ENCODE assay signal across 8 cellular contexts in genomic region chr15:34318277-34319079, GRCh38. TPM values are rescaled to one million over a fixed set of nuclear protein-coding genes. Genes with fewer than 3 reads are reported as not detected.
A peak's percentile ranks its signal among the peaks of the same experiment; 100 is the strongest.
DNase-seq lines count a peak whose midpoint lies in the region; ATAC-seq and TF ChIP-seq lines count a peak whose summit lies in the region.

No MANE protein-coding gene starts in this region.

- H3K9me3 ChIP-seq in BE2C (no peaks in the 10 kb centered on the region), body of pancreas (no peaks in the 10 kb centered on the region), iPS-18a (ENCODE audit: control insufficient read depth, low read depth, low read length) (no peaks in the 10 kb centered on the region)

- peak in 2 of 3 donors; percentile 62 to 63 for TF ChIP-seq POLR2A in body of pancreas (IDR thresholded peaks at IDR 0.05)

- DNase-seq in BE2C (peak; percentile 46), NCI-H748 treated with DMSO at 0.1 percent for 48 hours (lab: John Stamatoyannopoulos, UW) (peak; percentile 45), body of pancreas (peak; percentile 49 to 76 (median 67)), skeletal muscle cell (ENCODE audit: low read depth) (peak; percentile 25), GOT3 (lab: John Stamatoyannopoulos, UW) (no peak)

- H3K27me3 ChIP-seq in BE2C (no peaks in the 10 kb centered on the region), body of pancreas (no peaks in the 10 kb centered on the region), iPS-18a (ENCODE audit: control insufficient read depth, insufficient read depth, low read length) (no peaks in the 10 kb centered on the region)

- WGBS in body of pancreas, 2 donors, result 2 to 3% methylated on average over 10 of the region's 10 CpGs

- ATAC-seq in GM18858 (IDR thresholded peaks at IDR 0.05; ENCODE audit: unreplicated experiment) (peak; percentile 59), HG03108 (IDR thresholded peaks at IDR 0.05; ENCODE audit: unreplicated experiment) (peak; percentile 66), body of pancreas (peak; percentile 94)

- H3K36me3 ChIP-seq in BE2C, result no peaks in the 10 kb centered on the region
- no peaks in the 10 kb centered on the region for H3K36me3 ChIP-seq in body of pancreas (replicated peaks in 1 of 2; ENCODE audit: insufficient read depth in 1 of 2, low read depth in 2 of 2)
- no peaks in the 10 kb centered on the region for H3K36me3 ChIP-seq in iPS-18a (ENCODE audit: control insufficient read depth, low read depth, low read length)

- intact Hi-C loops in body of pancreas (cut with DNase I), result no loop called here

- peak overlapping the region; percentile 37 for H3K9ac ChIP-seq in iPS-18a (ENCODE audit: low read length)

- H3K27ac ChIP-seq in body of pancreas, result peak overlapping the region in 3 of 4 donors; percentile 35 to 69 (median 59)
- no peak overlapping the region for H3K27ac ChIP-seq in iPS-18a (ENCODE audit: low read length)

- no peak for TF ChIP-seq CTCF in BE2C (IDR thresholded peaks at IDR 0.05; ENCODE audit: low read depth, low read length)
- TF ChIP-seq CTCF in body of pancreas (IDR thresholded peaks at IDR 0.05), result no peak

- H3K4me1 ChIP-seq in BE2C, result no peaks in the 10 kb centered on the region; the same call in 1 of the 2 replicates
- H3K4me1 ChIP-seq in body of pancreas, result peaks cover 9% of the 10 kb centered on the region
- no peaks in the 10 kb centered on the region for H3K4me1 ChIP-seq in iPS-18a (ENCODE audit: control insufficient read depth, low read depth, low read length)

- H3K4me3 ChIP-seq in BE2C (ENCODE audit: low read depth, low read length) (peak overlapping the region; percentile 61), body of pancreas (peak overlapping the region; percentile 8 to 20), iPS-18a (ENCODE audit: low read length) (peak overlapping the region; percentile 54), skeletal muscle cell (ENCODE audit: low read depth, low read length) (peak overlapping the region; percentile 44)

RNA-seq across cellular contexts. Expression of gene SLC12A6, which starts 19.1 kb away (rescaled TPM):
- polyA plus RNA-seq in BE2C (2012; ENCODE audit: insufficient read depth, insufficient read length, low read depth), result 1.1 TPM
- total RNA-seq in body of pancreas, result 10 to 100 TPM; 15.0 to 16.2 TPM

RNA-seq across cellular contexts. Expression of gene NOP10, which starts 24.5 kb away (rescaled TPM):
- polyA plus RNA-seq in BE2C (2012; ENCODE audit: insufficient read depth, insufficient read length, low read depth), result 575 TPM
- 10 to 100 TPM; 25.7 to 32.4 TPM for total RNA-seq in body of pancreas

RNA-seq across cellular contexts. Expression of gene NUTM1, which starts 24.6 kb away (rescaled TPM):
- 0.15 TPM for polyA plus RNA-seq in BE2C (2012; ENCODE audit: insufficient read depth, insufficient read length, low read depth)
- total RNA-seq in body of pancreas, result not detected

RNA-seq across cellular contexts. Expression of gene LPCAT4, which starts 48.5 kb away (rescaled TPM):
- polyA plus RNA-seq in BE2C (2012; ENCODE audit: insufficient read depth, insufficient read length, low read depth), result 60.3 TPM
- 10 to 100 TPM; 13.5 to 16.5 TPM for total RNA-seq in body of pancreas
